16 cellular contexts compared by ENCODE assay signal in genomic region chr22:47367993-47368945, GRCh38.
"Had no signal": no experiment of that assay in that cellular context is flagged by ENCODE, and none has a peak within 500 bp of the region (broad histone marks: within the 10 kb centered on the region; RNA-seq: fewer than 3 reads in every experiment).

No MANE protein-coding gene starts in this region.

- DNase-seq: activated CD4-positive, alpha-beta T cell treated with anti-CD3 and anti-CD28 coated beads for 48 hours; activated CD8-positive, alpha-beta T cell treated with anti-CD3 and anti-CD28 coated beads, Interleukin-2, amount 10 ng/mL, durations not matched to agents 7 days and 5 days; activated naive CD8-positive, alpha-beta T cell treated with anti-CD3 and anti-CD28 coated beads, Interleukin-2, amount 10 ng/mL, durations not matched to agents 7 days and 5 days; anterior cingulate cortex; esophagus squamous epithelium; foreskin fibroblast; left cardiac atrium; mucosa of descending colon; nucleus accumbens; psoas muscle; stimulated activated CD4-positive, alpha-beta T cell treated with anti-CD3 and anti-CD28 coated beads, Interleukin-4, amount 100 ng/mL, for 1 hour; stimulated activated naive CD8-positive, alpha-beta T cell treated with anti-CD3 and anti-CD28 coated beads, Interleukin-15, amount 100 ng/mL, for 72 hours had no signal

- ATAC-seq: activated CD8-positive, alpha-beta T cell treated with anti-CD3 and anti-CD28 coated beads, Interleukin-2, amount 10 ng/mL, durations not matched to agents 7 days and 5 days; left cardiac atrium; mucosa of descending colon; natural killer cell treated with Interleukin-12 subunit alpha and Interleukin-12 subunit beta and Interleukin-15 and Interleukin-18, amount 100 ng/mL, for 72 hours; psoas muscle; stimulated activated naive CD8-positive, alpha-beta T cell treated with anti-CD3 and anti-CD28 coated beads, Interleukin-15, amount 100 ng/mL, for 72 hours; T-cell had no signal

- H3K36me3 ChIP-seq: esophagus squamous epithelium, tibial artery had no signal

- H3K27ac Mint-ChIP-seq: activated CD8-positive, alpha-beta T cell treated with anti-CD3 and anti-CD28 coated beads, Interleukin-2, amount 10 ng/mL, durations not matched to agents 7 days and 5 days; activated naive CD8-positive, alpha-beta T cell treated with anti-CD3 and anti-CD28 coated beads, Interleukin-2, amount 10 ng/mL, durations not matched to agents 7 days and 5 days; natural killer cell treated with Interleukin-12 subunit alpha and Interleukin-12 subunit beta and Interleukin-15 and Interleukin-18, amount 100 ng/mL, for 72 hours; T-cell had no signal

- H3K4me1 Mint-ChIP-seq: activated naive CD8-positive, alpha-beta T cell treated with anti-CD3 and anti-CD28 coated beads, Interleukin-2, amount 10 ng/mL, durations not matched to agents 7 days and 5 days; stimulated activated naive CD8-positive, alpha-beta T cell treated with anti-CD3 and anti-CD28 coated beads, Interleukin-15, amount 100 ng/mL, for 72 hours; T-cell had no signal

- H3K4me3 ChIP-seq: esophagus squamous epithelium, mucosa of descending colon, psoas muscle, tibial artery had no signal

- H3K4me3 Mint-ChIP-seq: activated CD8-positive, alpha-beta T cell treated with anti-CD3 and anti-CD28 coated beads, Interleukin-2, amount 10 ng/mL, durations not matched to agents 7 days and 5 days; activated naive CD8-positive, alpha-beta T cell treated with anti-CD3 and anti-CD28 coated beads, Interleukin-2, amount 10 ng/mL, durations not matched to agents 7 days and 5 days; natural killer cell treated with Interleukin-12 subunit alpha and Interleukin-12 subunit beta and Interleukin-15 and Interleukin-18, amount 100 ng/mL, for 72 hours; stimulated activated naive CD8-positive, alpha-beta T cell treated with anti-CD3 and anti-CD28 coated beads, Interleukin-15, amount 100 ng/mL, for 72 hours; T-cell had no signal

- H3K36me3 Mint-ChIP-seq: activated naive CD8-positive, alpha-beta T cell treated with anti-CD3 and anti-CD28 coated beads, Interleukin-2, amount 10 ng/mL, durations not matched to agents 7 days and 5 days; T-cell had no signal

- H3K9me3 ChIP-seq: mucosa of descending colon, psoas muscle had no signal

- H3K4me1 ChIP-seq: psoas muscle, tibial artery had no signal

- H3K27ac ChIP-seq: esophagus squamous epithelium, psoas muscle, tibial artery, VCaP had no signal
